9 cellular contexts compared by ENCODE assay signal in the genomic region with DNA sequence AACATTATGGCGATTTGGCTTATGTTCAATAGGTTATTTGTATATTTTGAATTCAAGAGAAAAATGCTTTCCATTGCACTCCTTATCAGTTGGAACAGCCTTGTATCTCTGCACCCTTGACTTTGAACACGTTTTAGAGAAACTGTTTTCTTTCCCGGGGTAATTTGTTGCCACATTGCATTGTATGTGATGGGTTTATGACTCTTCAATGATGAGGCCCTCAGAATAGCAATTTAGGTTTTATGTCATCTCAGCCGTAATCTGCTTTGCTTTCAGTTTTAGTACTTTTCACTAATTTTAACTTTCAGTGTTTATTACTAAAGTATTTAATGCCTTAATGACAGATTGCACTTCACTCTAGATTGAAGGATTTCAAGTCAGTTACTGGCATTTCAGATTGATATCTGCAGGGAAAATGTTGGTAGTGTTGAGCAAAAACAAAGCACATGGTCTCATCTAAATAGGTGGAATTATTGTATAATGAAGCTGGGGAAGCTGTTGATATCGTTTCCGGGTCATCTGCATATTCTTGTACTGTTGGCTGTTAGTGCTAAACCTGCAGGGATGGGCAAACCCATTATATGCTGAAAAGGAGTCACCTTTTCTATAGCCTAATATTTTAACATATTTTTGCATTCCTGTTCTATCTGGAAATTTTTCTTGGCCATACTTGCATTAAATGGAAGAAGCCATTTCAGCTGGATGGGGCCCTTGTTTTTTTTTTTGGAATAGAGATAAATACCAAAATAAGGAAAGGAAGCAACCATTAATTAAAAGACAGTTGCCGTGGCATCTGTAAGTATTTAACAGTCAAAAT. TPM values are rescaled to one million over a fixed set of nuclear protein-coding genes. Genes with fewer than 3 reads are reported as not detected.
DNase-seq lines count a peak whose midpoint lies in the region; ATAC-seq, FAIRE-seq and TF ChIP-seq lines count a peak whose summit lies in the region.
"Had no signal": no experiment of that assay in that cellular context is flagged by ENCODE, and none has a peak within 500 bp of the region (broad histone marks: within the 10 kb centered on the region; RNA-seq: fewer than 3 reads in every experiment).

No MANE protein-coding gene starts in this region.

- peak; percentile 10 for DNase-seq in NCI-H1694 treated with DMSO at 0.1 percent for 48 hours (lab: John Stamatoyannopoulos, UW)
- no peak for DNase-seq in NCI-H1694 (lab: John Stamatoyannopoulos, UW)
- no peak for DNase-seq in PC-9
- no peak for DNase-seq in H1 (ENCODE audit: low read depth in 1 of 2, low spot score in 2 of 2)
- DNase-seq in ovary: no peak
- DNase-seq in GM12892 (ENCODE audit: insufficient read length): no peak
- DNase-seq in NCI-H2196 treated with DMSO at 0.1 percent for 48 hours (lab: John Stamatoyannopoulos, UW; ENCODE audit: unreplicated experiment): no peak

- peaks cover 42% of the 10 kb centered on the region for H3F3A ChIP-seq in PC-9 (ENCODE audit: insufficient read depth, low read depth)

- peaks cover 64% of the 10 kb centered on the region for H4K20me1 ChIP-seq in PC-9 (ENCODE audit: insufficient read depth)
- H4K20me1 ChIP-seq in H1 (replicated peaks in 1 of 2; ENCODE audit: control insufficient read depth in 1 of 2, insufficient read depth in 2 of 2, low read length in 2 of 2): peaks cover 23 to 27% of the 10 kb centered on the region in 2 experiments

- H3K18ac ChIP-seq in H1 (ENCODE audit: extremely low read depth, low read length): no peak overlapping the region

- H3K9ac ChIP-seq in H1 (replicated peaks in 1 of 4; ENCODE audit: extremely low read depth in 1 of 4, low read depth in 3 of 4, low read length in 3 of 4): peak overlapping the region in 2 of 4 experiments; percentile 66 to 94; a peak in 3 of 7 replicates

- H4K5ac ChIP-seq in H1 (ENCODE audit: insufficient read length, low read depth, low read length): no peak overlapping the region

- no peak for TF ChIP-seq RAD21 in H1 (IDR thresholded peaks at IDR 0.05 in 1 of 2, conservative IDR thresholded peaks at IDR 0.05 in 1 of 2; ENCODE audit: low read depth in 2 of 2, low read length in 2 of 2)

- no peak overlapping the region for H3K23ac ChIP-seq in H1 (ENCODE audit: insufficient read length)

- intact Hi-C loops in PC-9 (cut with micrococcal nuclease; ENCODE audit: unreplicated experiment): no loop called here
- intact Hi-C loops in ovary (cut with DNase I): no loop called here

- no peak for TF ChIP-seq POLR2A in H1 (IDR thresholded peaks at IDR 0.05; ENCODE audit: control extremely low read depth in 1 of 2, low read depth in 2 of 2, low read length in 2 of 2)
- TF ChIP-seq POLR2A in ovary (IDR thresholded peaks at IDR 0.05): no peak
- no peak for TF ChIP-seq POLR2A in GM12892 (IDR thresholded peaks at IDR 0.05; ENCODE audit: low read depth, low read length)

- H3K23me2 ChIP-seq in H1 (ENCODE audit: low read depth, low read length): no peaks in the 10 kb centered on the region; the same call in 1 of the 2 replicates

- POLR2A ChIA-PET in PC-9 (lab: Charles Lee; ENCODE audit: unreplicated experiment) (no interaction called here), H1 (lab: Charles Lee; ENCODE audit: partially characterized antibody) (interaction anchor here (0.6 to 1.2 kb wide), 3 partner anchors 12 to 179 kb away, joined by 3 to 4 read pairs (median 3); no protein-coding TSS in a partner anchor)

- H3K27me3 ChIP-seq in PC-9 (ENCODE audit: insufficient read depth, low read depth): no peaks in the 10 kb centered on the region
- H3K27me3 ChIP-seq in H1 (replicated peaks in 1 of 4; ENCODE audit: control insufficient read depth in 3 of 4, extremely low read depth in 1 of 4, insufficient read depth in 3 of 4, low read length in 3 of 4): no peaks in the 10 kb centered on the region
- H3K27me3 ChIP-seq in ovary: no peaks in the 10 kb centered on the region

- peak overlapping the region; percentile 100 for H3K4me2 ChIP-seq in PC-9
- H3K4me2 ChIP-seq in H1 (ENCODE audit: insufficient read depth in 1 of 2, low read depth in 2 of 2, low read length in 2 of 2): peak overlapping the region; percentile 75 to 92

- TF ChIP-seq CTCF in PC-9 (conservative IDR thresholded peaks at IDR 0.05): no peak
- no peak for TF ChIP-seq CTCF in H1 (IDR thresholded peaks at IDR 0.05; ENCODE audit: control extremely low read depth in 1 of 3, insufficient read depth in 1 of 3, low read depth in 1 of 3, low read length in 3 of 3)
- TF ChIP-seq CTCF in ovary (IDR thresholded peaks at IDR 0.05): no peak

- no peaks in the 10 kb centered on the region for H3K9me2 ChIP-seq in PC-9 (ENCODE audit: insufficient read depth)

- H4K8ac ChIP-seq in H1 (ENCODE audit: extremely low read depth, insufficient read depth, low read length): no peak overlapping the region

- no peak overlapping the region for H2AK5ac ChIP-seq in H1 (ENCODE audit: low read depth, low read length)

- H3K4ac ChIP-seq in H1 (replicated peaks; ENCODE audit: insufficient read length, low read depth, low read length): no peak overlapping the region

- no peaks in the 10 kb centered on the region for H3K79me1 ChIP-seq in H1 (ENCODE audit: low read depth, low read length)

- H2BK5ac ChIP-seq in H1 (ENCODE audit: low read depth, low read length): no peak overlapping the region

- H3K9me3 ChIP-seq in PC-9 (ENCODE audit: insufficient read depth, low read depth) (no peaks in the 10 kb centered on the region), H1 (ENCODE audit: insufficient read depth in 2 of 2, low read depth in 1 of 2, low read length in 1 of 2) (no peaks in the 10 kb centered on the region), ovary (no peaks in the 10 kb centered on the region)

- no peak overlapping the region for H4K91ac ChIP-seq in H1 (replicated peaks; ENCODE audit: insufficient read length, low read length)

- H3K79me2 ChIP-seq in PC-9 (ENCODE audit: low read depth) (peaks cover 78% of the 10 kb centered on the region), H1 (ENCODE audit: control insufficient read depth in 1 of 2, insufficient read depth in 2 of 2, low read length in 2 of 2) (peaks cover 64 to 70% of the 10 kb centered on the region in 2 experiments)

- WGBS in H1 (ENCODE audit: extremely low coverage in 1 of 2, insufficient coverage in 1 of 2, insufficient read length in 1 of 2, insufficient replicate concordance in 2 of 2, low coverage in 1 of 2, low lambda C conversion rate in 2 of 2, missing lambda C conversion rate in 1 of 2), 2 experiments: 49% methylated on average over 7 of the region's 7 CpGs; no CpG with 5 or more reads in 1 of the 2 experiments
- 2 to 6% (median 4%) methylated on average over 7 of the region's 7 CpGs for WGBS in ovary, 3 donors

- H3K27ac ChIP-seq in PC-9 (peak overlapping the region; percentile 95), H1 (ENCODE audit: low read depth, low read length) (no peak overlapping the region), ovary (no peak overlapping the region)
- H3K27ac ChIP-seq: C4-2B had no signal

- no peak overlapping the region for H2BK20ac ChIP-seq in H1 (ENCODE audit: low read length)

- no peak overlapping the region for H2BK15ac ChIP-seq in H1 (ENCODE audit: low read length)

- no peak overlapping the region for H3K14ac ChIP-seq in H1 (ENCODE audit: insufficient read length)

- no peak overlapping the region for H2BK120ac ChIP-seq in H1 (replicated peaks; ENCODE audit: low read depth, low read length)

- H3K4me1 ChIP-seq in PC-9 (replicated peaks; ENCODE audit: insufficient read depth) (peaks cover 56% of the 10 kb centered on the region), H1 (replicated peaks in 1 of 4; ENCODE audit: control insufficient read depth in 3 of 4, insufficient read depth in 4 of 4, low read length in 3 of 4) (peaks cover 0 to 8% (median 2%) of the 10 kb centered on the region in 4 experiments; a peak in 3 of 7 replicates), ovary (ENCODE audit: insufficient read depth) (peaks cover 20% of the 10 kb centered on the region)

- CTCF ChIA-PET in PC-9 (lab: Charles Lee) (no interaction called here), H1 (lab: Charles Lee; ENCODE audit: partially characterized antibody) (no interaction called here)

- TF ChIP-seq EP300 in H1 (IDR thresholded peaks at IDR 0.05; ENCODE audit: borderline replicate concordance in 1 of 2, low read depth in 2 of 2, low read length in 2 of 2): no peak
- TF ChIP-seq EP300 in ovary (IDR thresholded peaks at IDR 0.05): no peak

- H2BK12ac ChIP-seq in H1 (ENCODE audit: low read depth, low read length): no peak overlapping the region

- H3K4me3 ChIP-seq in PC-9: peak overlapping the region; percentile 92
- H3K4me3 ChIP-seq in H1 (ENCODE audit: extremely low read depth in 1 of 4, insufficient read depth in 2 of 4, low read depth in 3 of 4, low read length in 4 of 4): peak overlapping the region; percentile 60 to 95 (median 94); a peak in 7 of 8 replicates
- H3K4me3 ChIP-seq in ovary: peak overlapping the region; percentile 74

- BruUV-seq in PC-9 (replicated peaks; lab: Mats Ljungman, UMichigan): no TSS peak

- H3K56ac ChIP-seq in H1 (replicated peaks; ENCODE audit: insufficient read length, low read depth, low read length): no peak overlapping the region

- FAIRE-seq in H1 (lab: Jason Lieb, UNC) (no peak), GM12892 (lab: Jason Lieb, UNC) (no peak)

- no peak overlapping the region for H2AFZ ChIP-seq in PC-9
- H2AFZ ChIP-seq in H1 (ENCODE audit: low read length): no peak overlapping the region

- peaks cover 20% of the 10 kb centered on the region for H3K36me3 ChIP-seq in PC-9 (ENCODE audit: low read depth)
- H3K36me3 ChIP-seq in H1 (ENCODE audit: control insufficient read depth in 2 of 4, insufficient read depth in 4 of 4, low read length in 3 of 4): peaks cover 0 to 5% (median 1%) of the 10 kb centered on the region in 4 experiments; a peak in 1 of 8 replicates
- no peaks in the 10 kb centered on the region for H3K36me3 ChIP-seq in ovary

- ATAC-seq in GM19455 (IDR thresholded peaks at IDR 0.05; ENCODE audit: unreplicated experiment): no peak

RNA-seq across cellular contexts. Expression of a gene that starts 2.0 kb away (rescaled TPM):
- total RNA-seq in PC-9 (2021): 147 and 212 TPM in 2 replicates
- 126 and 128 TPM in 2 replicates for total RNA-seq in H1 (2021; fragmentation: NEBNext Ultra II Directional; extraction: Animal tissue kit (Norgen Biotek cat#: 25700))
- 102 and 103 TPM in 2 replicates for polyA plus RNA-seq in H1 (2011; rRNA removed)
- polyA plus RNA-seq in H1 (2011; cell fraction: cytosol; rRNA removed): 142 TPM
- polyA plus RNA-seq in H1 (2011; cell fraction: nucleus; rRNA removed): 251 TPM
- 169 to 344 TPM (median 176 TPM) in 4 replicates for polyA plus RNA-seq in H1 (2012, experiment 1 of 2)
- polyA plus RNA-seq in H1 (2012, experiment 2 of 2): 16.5 TPM
- polyA plus RNA-seq in H1 (2013, experiment 1 of 2): 286 TPM
- 257 TPM for polyA plus RNA-seq in H1 (2013, experiment 2 of 2)
- 15.2 and 22.5 TPM in 2 replicates for polyA minus RNA-seq in H1 (2011; rRNA and poly(A)+ RNA removed)
- 26.9 TPM for polyA minus RNA-seq in H1 (2011; cell fraction: cytosol; rRNA and poly(A)+ RNA removed)
- 128 TPM for polyA minus RNA-seq in H1 (2011; cell fraction: nucleus; rRNA and poly(A)+ RNA removed)
- 100 to 1,000 TPM; 103 to 172 (median 139) TPM for total RNA-seq in ovary
- polyA plus RNA-seq in ovary: 100 to 1,000 TPM in 1 of 2 donors, 10 to 100 TPM in 1; 96.5 to 148 TPM
- 158 TPM for polyA plus RNA-seq in GM12892 (2012; ENCODE audit: missing spikeins)

RNA-seq across cellular contexts. Expression of a gene that starts 13.7 kb away (rescaled TPM):
- 24.4 and 33.5 TPM in 2 replicates for total RNA-seq in PC-9 (2021)
- total RNA-seq in H1 (2021; fragmentation: NEBNext Ultra II Directional; extraction: Animal tissue kit (Norgen Biotek cat#: 25700)): 50.1 and 54.3 TPM in 2 replicates
- 19.7 and 26.1 TPM in 2 replicates for polyA plus RNA-seq in H1 (2011; rRNA removed)
- 28.3 TPM for polyA plus RNA-seq in H1 (2011; cell fraction: cytosol; rRNA removed)
- polyA plus RNA-seq in H1 (2011; cell fraction: nucleus; rRNA removed): 14.5 TPM
- polyA plus RNA-seq in H1 (2012, experiment 1 of 2): 21.9 to 29.8 TPM (median 24.2 TPM) in 4 replicates
- polyA plus RNA-seq in H1 (2012, experiment 2 of 2): 8.3 TPM
- polyA plus RNA-seq in H1 (2013, experiment 1 of 2): 28.3 TPM
- polyA plus RNA-seq in H1 (2013, experiment 2 of 2): 29.0 TPM
- 31.2 and 33.8 TPM in 2 replicates for polyA minus RNA-seq in H1 (2011; rRNA and poly(A)+ RNA removed)
- 21.9 TPM for polyA minus RNA-seq in H1 (2011; cell fraction: cytosol; rRNA and poly(A)+ RNA removed)
- polyA minus RNA-seq in H1 (2011; cell fraction: nucleus; rRNA and poly(A)+ RNA removed): 18.0 TPM
- total RNA-seq in ovary: 10 to 100 TPM; 19.4 to 52.6 (median 42.1) TPM
- polyA plus RNA-seq in ovary: 10 to 100 TPM; 17.0 to 41.7 TPM
- polyA plus RNA-seq in GM12892 (2012; ENCODE audit: missing spikeins): 11.2 TPM

RNA-seq across cellular contexts. Expression of a gene that starts 45.9 kb away (rescaled TPM):
- total RNA-seq in PC-9 (2021) (not detected in 2 replicates), ovary (not detected)
- not detected in 2 replicates for total RNA-seq in H1 (2021; fragmentation: NEBNext Ultra II Directional; extraction: Animal tissue kit (Norgen Biotek cat#: 25700))
- polyA plus RNA-seq in H1 (2011; rRNA removed) (not detected in 2 replicates), ovary (not detected)
- polyA plus RNA-seq in H1 (2011; cell fraction: cytosol; rRNA removed): not detected
- polyA plus RNA-seq in H1 (2011; cell fraction: nucleus; rRNA removed): not detected
- not detected in 4 replicates for polyA plus RNA-seq in H1 (2012, experiment 1 of 2)
- polyA plus RNA-seq in H1 (2012, experiment 2 of 2): not detected
- not detected for polyA plus RNA-seq in H1 (2013, experiment 1 of 2)
- polyA plus RNA-seq in H1 (2013, experiment 2 of 2): not detected
- not detected in 2 replicates for polyA minus RNA-seq in H1 (2011; rRNA and poly(A)+ RNA removed)
- polyA minus RNA-seq in H1 (2011; cell fraction: cytosol; rRNA and poly(A)+ RNA removed): not detected
- polyA minus RNA-seq in H1 (2011; cell fraction: nucleus; rRNA and poly(A)+ RNA removed): not detected
- polyA plus RNA-seq in GM12892 (2012; ENCODE audit: missing spikeins): 0.21 TPM
